In genomic region chr1:63795455-63795854, GRCh38 we compare ENCODE assay signal across 18 cellular contexts. TPM values are rescaled to one million over a fixed set of nuclear protein-coding genes. Genes with fewer than 3 reads are reported as not detected.
A peak's percentile ranks its signal among the peaks of the same experiment; 100 is the strongest.
DNase-seq lines count a peak whose midpoint lies in the region; ATAC-seq and TF ChIP-seq lines count a peak whose summit lies in the region.
"Had no signal": no experiment of that assay in that cellular context is flagged by ENCODE, and none has a peak within 500 bp of the region (broad histone marks: within the 10 kb centered on the region; RNA-seq: fewer than 3 reads in every experiment).

No MANE protein-coding gene starts in this region.

- ATAC-seq in Right ventricle myocardium superior (ENCODE audit: poor library complexity) = peak; percentile 77
- ATAC-seq in Panc1 = peak; percentile 23; the same call in 1 of the 2 replicates
- ATAC-seq in aorta (ENCODE audit: low FRiP score) = no peak
- ATAC-seq in HG03439 (IDR thresholded peaks at IDR 0.05; ENCODE audit: unreplicated experiment) = no peak
- ATAC-seq: activated T-helper 17 cell treated with anti-CD3 and anti-CD28 coated beads, Interleukin-2, amount 50 U/mL, for 72 hours; T-cell had no signal

- BruUV-seq in Panc1 (replicated peaks; lab: Mats Ljungman, UMichigan) = no TSS peak

- CTCF ChIA-PET in Panc1 (lab: Charles Lee) = interaction anchor here (1.2 kb wide), 1 partner anchor 104 kb away, joined by 3 read pairs; no protein-coding TSS in a partner anchor

- H3K36me3 ChIP-seq in right atrium auricular region (no peaks in the 10 kb centered on the region), Panc1 (ENCODE audit: control insufficient read depth, insufficient read depth, low read length) (no peaks in the 10 kb centered on the region; the same call in 1 of the 2 replicates), iPS-20b (ENCODE audit: insufficient read depth, low read depth, low read length) (peaks cover 7% of the 10 kb centered on the region; the same call in 1 of the 2 replicates), aorta (ENCODE audit: control insufficient read depth in 1 of 2, insufficient read depth in 2 of 2, low read length in 1 of 2) (no peaks in the 10 kb centered on the region)
- H3K36me3 ChIP-seq: ovary had no signal

- no peak overlapping the region for H3K27ac ChIP-seq in right atrium auricular region
- peak overlapping the region; percentile 70 for H3K27ac ChIP-seq in Panc1 (ENCODE audit: low read length)
- peak overlapping the region; percentile 35 for H3K27ac ChIP-seq in iPS-20b (ENCODE audit: low read length)
- H3K27ac ChIP-seq in aorta (ENCODE audit: low read depth in 1 of 2, low read length in 2 of 2) = peak overlapping the region; percentile 29 to 46
- H3K27ac ChIP-seq: ovary had no signal

- whole genome bisulfite sequencing in aorta, 2 donors = 13 to 20% methylated on average over 4 of the region's 4 CpGs

- H3K4me3 ChIP-seq in right atrium auricular region = no peak overlapping the region
- H3K4me3 ChIP-seq in Panc1 (ENCODE audit: low read depth in 2 of 2, low read length in 2 of 2) = no peak overlapping the region
- H3K4me3 ChIP-seq in iPS-20b (ENCODE audit: low read length) = peak overlapping the region; percentile 0; the same call in 1 of the 2 replicates
- peak overlapping the region in 1 of 2 donors; percentile 0 for H3K4me3 ChIP-seq in aorta (ENCODE audit: low read length in 2 of 2)
- H3K4me3 ChIP-seq: ovary had no signal

- no peaks in the 10 kb centered on the region for H3K9me3 ChIP-seq in right atrium auricular region
- H3K9me3 ChIP-seq in Panc1 (ENCODE audit: control insufficient read depth, insufficient read depth, low read depth, low read length) = no peaks in the 10 kb centered on the region
- no peaks in the 10 kb centered on the region for H3K9me3 ChIP-seq in iPS-20b (ENCODE audit: insufficient read depth, low read depth, low read length)
- H3K9me3 ChIP-seq in aorta (ENCODE audit: control insufficient read depth, low read length) = no peaks in the 10 kb centered on the region
- H3K9me3 ChIP-seq: ovary had no signal

- H3K4me1 ChIP-seq in right atrium auricular region (peaks cover 2 to 18% of the 10 kb centered on the region in 2 donors), Panc1 (ENCODE audit: control insufficient read depth, insufficient read depth, low read length) (peaks cover 52% of the 10 kb centered on the region), iPS-20b (ENCODE audit: insufficient read depth, low read length) (peaks cover 78% of the 10 kb centered on the region), aorta (ENCODE audit: control insufficient read depth in 1 of 2, insufficient read depth in 2 of 2, low read length in 2 of 2) (peaks cover 0 to 7% of the 10 kb centered on the region in 2 donors)

- peak overlapping the region; percentile 8; the same call in 1 of the 2 replicates for H3K9ac ChIP-seq in iPS-20b (ENCODE audit: low read depth, low read length)

- in situ Hi-C loops in Panc1 (cut with HindIII; ENCODE audit: low pct_unique_long_range_greater_than_20kb, low sequenced_read_pairs) = no loop called here

- DNase-seq in Right ventricle myocardium superior (no peak), right atrium auricular region (ENCODE audit: low spot score) (no peak), Panc1 (ENCODE audit: low read depth, low spot score) (no peak), aorta (no peak), NCI-H2171 treated with DMSO at 0.1 percent for 48 hours (lab: John Stamatoyannopoulos, UW) (no peak), HuH-7.5 (ENCODE audit: low spot score) (no peak)
- DNase-seq: activated B cell treated with CpG ODN at 0.5 μM for 24 hours; activated CD8-positive, alpha-beta memory T cell treated with anti-CD3 and anti-CD28 coated beads for 24 hours; CD4-positive, alpha-beta T cell; cortex of kidney; erythroblast; GOT3; MM.1S; ovary; T-cell had no signal

- intact Hi-C loops in Right ventricle myocardium superior (cut with DNase I) = no loop called here
- intact Hi-C loops in Panc1 (cut with micrococcal nuclease; ENCODE audit: unreplicated experiment) = no loop called here
- intact Hi-C loops in aorta (cut with DNase I) = no loop called here

- no peak for TF ChIP-seq CTCF in right atrium auricular region (IDR thresholded peaks at IDR 0.05)
- TF ChIP-seq CTCF in Panc1 (IDR thresholded peaks at IDR 0.05) = no peak

- POLR2A ChIA-PET in Panc1 (lab: Charles Lee) = interaction anchor here (0.6 kb wide), 1 partner anchor 20 kb away, joined by 3 read pairs; no protein-coding TSS in a partner anchor

- no peaks in the 10 kb centered on the region for H3K27me3 ChIP-seq in right atrium auricular region
- no peaks in the 10 kb centered on the region for H3K27me3 ChIP-seq in Panc1 (ENCODE audit: control insufficient read depth, insufficient read depth, low read length)
- no peaks in the 10 kb centered on the region for H3K27me3 ChIP-seq in iPS-20b (ENCODE audit: insufficient read depth, low read length)
- no peaks in the 10 kb centered on the region for H3K27me3 ChIP-seq in aorta (ENCODE audit: control insufficient read depth in 1 of 2, insufficient read depth in 2 of 2, low read length in 1 of 2)
- H3K27me3 ChIP-seq: ovary had no signal

RNA-seq across cellular contexts. Expression of gene ROR1, which starts 21.6 kb away (rescaled TPM):
- 8.6 TPM for total RNA-seq in Right ventricle myocardium superior
- total RNA-seq in right atrium auricular region = 10 to 100 TPM; 12.9 to 40.8 TPM
- 19.3 TPM for total RNA-seq in Panc1 (2021; ENCODE audit: unreplicated experiment)
- 7.8 TPM for polyA plus RNA-seq in Panc1 (2012; ENCODE audit: insufficient read length)
- 10 to 100 TPM; 18.7 to 30.9 TPM for total RNA-seq in aorta
- 1 to 10 TPM; 4.0 to 4.2 TPM for polyA plus RNA-seq in aorta
- total RNA-seq: CD4-positive, alpha-beta T cell had no signal

Comparison
In these comparisons a context has a peak if more than half of its experiments do, and no peak if none do; other contexts are left out.
1. ATAC-seq: peak in Right ventricle myocardium superior (single experiment) and Panc1 (single experiment); none in aorta (single experiment) and HG03439 (single experiment).
2. H3K27ac ChIP-seq: peak in Panc1 (single experiment), iPS-20b (single experiment) and aorta (2 of 2); none in right atrium auricular region (0 of 2).